In the genomic region with DNA sequence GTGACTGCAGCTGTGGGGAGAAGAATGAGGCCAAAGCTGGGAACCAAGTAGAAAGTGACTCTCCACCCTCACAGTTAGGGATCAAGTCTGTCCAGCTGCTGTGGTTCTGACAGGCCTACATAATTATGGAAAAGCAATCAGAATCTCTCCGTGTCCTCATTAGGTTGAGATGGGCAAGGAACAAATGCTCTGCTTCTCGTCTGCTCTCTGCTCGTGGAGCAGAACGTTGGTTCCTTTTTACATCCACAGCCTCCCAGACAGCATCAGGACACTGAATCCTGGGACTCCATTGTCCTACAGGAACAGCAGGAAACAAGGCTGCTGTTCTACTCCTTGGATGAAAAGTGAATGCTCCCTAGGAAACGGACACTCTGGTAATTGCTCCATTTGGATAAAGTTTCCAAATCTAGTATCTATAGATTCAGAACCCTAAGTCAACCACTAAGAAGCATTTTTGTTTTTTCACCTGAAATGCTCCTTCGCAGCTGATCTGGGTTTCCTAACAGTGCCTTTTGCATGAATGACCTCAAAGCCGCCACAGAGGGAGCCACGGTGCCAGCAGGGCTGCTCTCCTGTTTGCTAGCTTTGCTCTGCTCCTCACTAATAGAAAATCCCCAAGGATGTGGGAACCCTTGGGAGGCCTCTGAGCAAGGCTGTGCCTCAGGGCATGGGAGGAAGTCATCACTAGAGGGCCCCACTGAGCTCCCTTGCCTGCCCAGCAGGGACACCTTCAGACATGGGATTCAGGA, we compare ENCODE assay signal across 8 cellular contexts.
DNase-seq lines count a peak whose midpoint lies in the region; ATAC-seq and TF ChIP-seq lines count a peak whose summit lies in the region.

No MANE protein-coding gene starts in this region.

- no peak overlapping the region for H4K91ac ChIP-seq in H9 (ENCODE audit: insufficient read length, low read depth, low read length)

- H3K18ac ChIP-seq in H9 (ENCODE audit: insufficient read length, low read depth, low read length): no peak overlapping the region

- no peak overlapping the region for H3K4ac ChIP-seq in H9 (ENCODE audit: low read depth, low read length)

- H3K4me2 ChIP-seq in H9 (ENCODE audit: insufficient read depth, insufficient read length, low read length): no peak overlapping the region

- no peak overlapping the region for H2BK120ac ChIP-seq in H9 (ENCODE audit: low read depth, low read length, poor library complexity, severe bottlenecking)

- H2AFZ ChIP-seq in H9 (ENCODE audit: low read length): no peak overlapping the region

- H4K5ac ChIP-seq in H9 (ENCODE audit: insufficient read length, low read depth, low read length): no peak overlapping the region

- H3K27me3 Mint-ChIP-seq in CD14-positive monocyte (ENCODE audit: low read depth in 3 of 3) (peaks cover 1 to 5% (median 5%) of the 10 kb centered on the region in 3 donors), H9 (ENCODE audit: low read depth) (no peaks in the 10 kb centered on the region; the same call in 1 of the 2 replicates), MCF 10A (ENCODE audit: insufficient read depth, unreplicated experiment) (no peaks in the 10 kb centered on the region)

- H3K36me3 Mint-ChIP-seq in CD14-positive monocyte (no peaks in the 10 kb centered on the region), H9 (ENCODE audit: insufficient read depth in 1 of 3, low read depth in 3 of 3) (no peaks in the 10 kb centered on the region), MCF 10A (ENCODE audit: insufficient read depth, unreplicated experiment) (no peaks in the 10 kb centered on the region)

- no peaks in the 10 kb centered on the region for H3K79me2 ChIP-seq in H9 (ENCODE audit: insufficient read depth, low read length)

- CTCF ChIA-PET in MCF 10A (lab: Yijun Ruan, JAX): interaction anchor here (0.6 to 18.2 kb wide), 22 partner anchors 9 to 1095 kb away, joined by 3 to 408 read pairs (median 4); no protein-coding TSS in a partner anchor

- intact Hi-C loops in CD14-positive monocyte (cut with micrococcal nuclease): loop anchor here (10.0 kb wide), 1 partner anchor 256 kb away; no protein-coding TSS in a partner anchor
- intact Hi-C loops in MCF 10A (cut with micrococcal nuclease): loop anchor here (1.0 kb wide), 2 partner anchors 249 to 379 kb away; no protein-coding TSS in a partner anchor

- H2AK5ac ChIP-seq in H9 (ENCODE audit: insufficient read length, low read length): no peak overlapping the region

- no peak for ATAC-seq in HG03521 (IDR thresholded peaks at IDR 0.05; ENCODE audit: unreplicated experiment)

- peaks cover 2% of the 10 kb centered on the region; the same call in 1 of the 2 replicates for H3K4me1 ChIP-seq in H9 (ENCODE audit: insufficient read depth, low read length)

- H4K20me1 ChIP-seq in H9 (ENCODE audit: control insufficient read depth, insufficient read depth, insufficient read length): no peaks in the 10 kb centered on the region

- H3T11ph ChIP-seq in H9 (ENCODE audit: low read length): no peak overlapping the region

- H3K27ac ChIP-seq in H9 (ENCODE audit: insufficient read length, low read depth, low read length) (no peak overlapping the region), substantia nigra (ENCODE audit: low read depth, low read length, poor library complexity, severe bottlenecking) (peak overlapping the region; percentile 85)

- H3K9me3 ChIP-seq in H9 (ENCODE audit: control insufficient read depth, low read depth, low read length): no peaks in the 10 kb centered on the region

- DNase-seq in CD14-positive monocyte (ENCODE audit: low spot score) (no peak), H9 (peak; percentile 94), NCI-H524 treated with DMSO at 0.1 percent for 48 hours (lab: John Stamatoyannopoulos, UW) (peak; percentile 63), MCF 10A (ENCODE audit: unreplicated experiment) (peak; percentile 71), kidney glomerular epithelial cell (lab: John Stamatoyannopoulos, UW) (peak; percentile 68), substantia nigra (lab: John Stamatoyannopoulos, UW) (peak in 44 of 49 donors; percentile 19 to 84 (median 62))
- no peak for DNase-seq in activated CD4-positive, CD25-positive, alpha-beta regulatory T cell treated with anti-CD3 and anti-CD28 coated beads, Interleukin-2, amount 50 U/mL, for 72 hours

- H3K27ac Mint-ChIP-seq in CD14-positive monocyte: no peak overlapping the region
- peak overlapping the region in 1 of 3 experiments; percentile 42; a peak in 2 of 7 replicates for H3K27ac Mint-ChIP-seq in H9
- H3K27ac Mint-ChIP-seq in MCF 10A (ENCODE audit: low read depth, unreplicated experiment): no peak overlapping the region

- no peaks in the 10 kb centered on the region for H3K4me1 Mint-ChIP-seq in CD14-positive monocyte
- H3K4me1 Mint-ChIP-seq in H9: peaks cover 37% of the 10 kb centered on the region in 2 experiments
- no peaks in the 10 kb centered on the region for H3K4me1 Mint-ChIP-seq in MCF 10A (ENCODE audit: insufficient read depth, unreplicated experiment)

- H2BK5ac ChIP-seq in H9 (ENCODE audit: insufficient read length, low read length): no peak overlapping the region

- H3K4me3 Mint-ChIP-seq in CD14-positive monocyte (no peak overlapping the region), H9 (no peak overlapping the region), MCF 10A (ENCODE audit: unreplicated experiment) (no peak overlapping the region)

- TF ChIP-seq CTCF in CD14-positive monocyte (IDR thresholded peaks at IDR 0.05) (peak; percentile 19), H9 (conservative IDR thresholded peaks at IDR 0.05) (peak; percentile 97), MCF 10A (IDR thresholded peaks at IDR 0.05; ENCODE audit: unreplicated experiment) (peak; percentile 58)

- POLR2A ChIA-PET in MCF 10A (lab: Yijun Ruan, JAX): interaction anchor here (0.7 kb wide), 1 partner anchor 474 kb away, joined by 3 read pairs; no protein-coding TSS in a partner anchor

- no peaks in the 10 kb centered on the region for H3K79me1 ChIP-seq in H9 (ENCODE audit: insufficient read depth, low read depth, low read length, poor library complexity, severe bottlenecking)

- BruUV-seq in MCF 10A (replicated peaks; lab: Mats Ljungman, UMichigan): no TSS peak

- H3K14ac ChIP-seq in H9 (ENCODE audit: insufficient read depth, low read length): no peak overlapping the region

- no peak overlapping the region for H2BK15ac ChIP-seq in H9 (ENCODE audit: low read depth, low read length)

- H3K23me2 ChIP-seq in H9 (ENCODE audit: insufficient read length, low read depth, low read length, poor library complexity, severe bottlenecking): no peaks in the 10 kb centered on the region

- peaks cover 0 to 1% (median 0%) of the 10 kb centered on the region in 7 donors for H3K9me3 Mint-ChIP-seq in CD14-positive monocyte
- no peaks in the 10 kb centered on the region for H3K9me3 Mint-ChIP-seq in H9
- no peaks in the 10 kb centered on the region for H3K9me3 Mint-ChIP-seq in MCF 10A (ENCODE audit: unreplicated experiment)

- no peak overlapping the region for H2BK20ac ChIP-seq in H9 (ENCODE audit: low read depth, low read length, poor library complexity, severe bottlenecking)

- H3K27me3 ChIP-seq in H9 (ENCODE audit: insufficient read depth, low read length): no peaks in the 10 kb centered on the region

- WGBS in H9 (ENCODE audit: extremely low coverage, insufficient read length, low lambda C conversion rate): no CpG with 5 or more reads among the region's 8 CpGs

- no peak overlapping the region for H3K23ac ChIP-seq in H9 (ENCODE audit: insufficient read length, low read depth, low read length)

- no peak overlapping the region for H3K9ac ChIP-seq in H9 (ENCODE audit: extremely low read depth, insufficient read length, low read length)

- no peak overlapping the region for H4K8ac ChIP-seq in H9 (replicated peaks; ENCODE audit: insufficient read length, low read depth, low read length)

- no peak overlapping the region for H3K56ac ChIP-seq in H9 (ENCODE audit: insufficient read length, low read depth, low read length)

- no peak overlapping the region for H2BK12ac ChIP-seq in H9 (ENCODE audit: insufficient read length, low read depth, low read length)

Comparison
In these comparisons a context has a peak if more than half of its experiments do, and no peak if none do; other contexts are left out.
1. DNase-seq: peak in H9 (single experiment), NCI-H524 treated with DMSO at 0.1 percent for 48 hours (single experiment), MCF 10A (single experiment), kidney glomerular epithelial cell (single experiment) and substantia nigra (44 of 49); none in CD14-positive monocyte (single experiment) and activated CD4-positive, CD25-positive, alpha-beta regulatory T cell treated with anti-CD3 and anti-CD28 coated beads, Interleukin-2, amount 50 U/mL, for 72 hours (single experiment).
2. CTCF ChIP-seq: peak in every context shown above with its lines; median percentile 97 in H9; 58 in MCF 10A; 19 in CD14-positive monocyte.